ENCODE assay signal across 1 cellular context in the genomic region with DNA sequence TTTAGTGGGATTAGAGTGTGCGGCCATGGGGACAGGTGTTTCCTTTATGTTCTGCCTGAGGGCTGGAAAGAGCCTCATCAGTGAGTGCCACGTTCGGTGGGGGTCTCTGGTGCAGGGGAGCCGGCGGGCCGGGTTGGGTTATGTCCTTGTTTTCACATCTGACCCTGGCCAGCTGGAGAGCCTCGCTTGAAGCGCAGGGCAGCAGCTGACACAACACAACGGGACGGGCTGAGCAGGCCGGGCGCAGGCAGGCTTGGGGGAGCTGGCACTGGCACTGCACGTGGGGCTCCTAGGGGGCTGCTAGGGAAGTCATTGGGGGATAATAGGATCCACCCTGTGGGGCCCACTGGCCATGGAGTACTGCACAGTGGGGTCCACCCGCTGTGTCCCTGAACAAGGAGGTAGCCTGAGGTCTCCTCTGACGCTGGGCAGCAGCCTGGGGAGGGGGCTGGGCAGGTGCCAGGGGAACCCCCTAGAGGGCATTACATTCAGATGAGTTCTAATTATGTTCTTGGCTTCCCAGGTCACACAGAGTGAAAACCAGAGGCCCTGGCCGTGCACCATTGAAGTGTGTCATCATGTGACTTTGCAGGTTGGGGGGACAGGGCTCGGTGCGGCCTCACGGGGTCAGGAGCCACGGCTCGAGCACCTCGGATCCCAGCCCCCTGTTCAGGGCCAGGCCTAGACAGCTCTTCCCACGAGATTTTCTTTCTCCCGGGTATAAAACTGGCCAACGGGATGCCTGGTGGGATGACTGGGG.
TF ChIP-seq lines count a peak whose summit lies in the region.

No MANE protein-coding gene starts in this region.

TF ChIP-seq in HepG2, 621 proteins besides CTCF, POLR2A, EP300 and RAD21:
- TF ChIP-seq ZNF552 (CRISPR knock-in tag; IDR thresholded peaks at IDR 0.05; ENCODE audit: borderline replicate concordance) (no peak), BRCA1 (CRISPR knock-in tag; IDR thresholded peaks at IDR 0.05) (no peak), TSC22D2 (CRISPR knock-in tag; IDR thresholded peaks at IDR 0.05; ENCODE audit: borderline replicate concordance) (no peak), RNF2 (conservative IDR thresholded peaks at IDR 0.05; ENCODE audit: low read depth) (no peak), ZBTB3 (CRISPR knock-in tag; IDR thresholded peaks at IDR 0.05; ENCODE audit: borderline replicate concordance, low read depth) (no peak), KMT2A (CRISPR knock-in tag; IDR thresholded peaks at IDR 0.05) (no peak), ZNF251 (CRISPR knock-in tag; IDR thresholded peaks at IDR 0.05) (no peak), ZNF136 (CRISPR knock-in tag; IDR thresholded peaks at IDR 0.05; ENCODE audit: low read depth) (no peak), RFXAP (CRISPR knock-in tag; IDR thresholded peaks at IDR 0.05; ENCODE audit: borderline replicate concordance) (no peak), YY1 (IDR thresholded peaks at IDR 0.05; ENCODE audit: insufficient read depth, insufficient replicate concordance, low read depth, low read length) (no peak), MAF1 (CRISPR knock-in tag; IDR thresholded peaks at IDR 0.05; ENCODE audit: borderline replicate concordance) (no peak), ZNF670 (CRISPR knock-in tag; IDR thresholded peaks at IDR 0.05; ENCODE audit: borderline replicate concordance) (no peak), ZNF101 (CRISPR knock-in tag; IDR thresholded peaks at IDR 0.05; ENCODE audit: borderline replicate concordance, low read depth) (no peak)
- TF ChIP-seq, protein P1, sequence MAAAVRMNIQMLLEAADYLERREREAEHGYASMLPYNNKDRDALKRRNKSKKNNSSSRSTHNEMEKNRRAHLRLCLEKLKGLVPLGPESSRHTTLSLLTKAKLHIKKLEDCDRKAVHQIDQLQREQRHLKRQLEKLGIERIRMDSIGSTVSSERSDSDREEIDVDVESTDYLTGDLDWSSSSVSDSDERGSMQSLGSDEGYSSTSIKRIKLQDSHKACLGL (CRISPR knock-in tag; IDR thresholded peaks at IDR 0.05) = no peak
- TF ChIP-seq, protein P2, sequence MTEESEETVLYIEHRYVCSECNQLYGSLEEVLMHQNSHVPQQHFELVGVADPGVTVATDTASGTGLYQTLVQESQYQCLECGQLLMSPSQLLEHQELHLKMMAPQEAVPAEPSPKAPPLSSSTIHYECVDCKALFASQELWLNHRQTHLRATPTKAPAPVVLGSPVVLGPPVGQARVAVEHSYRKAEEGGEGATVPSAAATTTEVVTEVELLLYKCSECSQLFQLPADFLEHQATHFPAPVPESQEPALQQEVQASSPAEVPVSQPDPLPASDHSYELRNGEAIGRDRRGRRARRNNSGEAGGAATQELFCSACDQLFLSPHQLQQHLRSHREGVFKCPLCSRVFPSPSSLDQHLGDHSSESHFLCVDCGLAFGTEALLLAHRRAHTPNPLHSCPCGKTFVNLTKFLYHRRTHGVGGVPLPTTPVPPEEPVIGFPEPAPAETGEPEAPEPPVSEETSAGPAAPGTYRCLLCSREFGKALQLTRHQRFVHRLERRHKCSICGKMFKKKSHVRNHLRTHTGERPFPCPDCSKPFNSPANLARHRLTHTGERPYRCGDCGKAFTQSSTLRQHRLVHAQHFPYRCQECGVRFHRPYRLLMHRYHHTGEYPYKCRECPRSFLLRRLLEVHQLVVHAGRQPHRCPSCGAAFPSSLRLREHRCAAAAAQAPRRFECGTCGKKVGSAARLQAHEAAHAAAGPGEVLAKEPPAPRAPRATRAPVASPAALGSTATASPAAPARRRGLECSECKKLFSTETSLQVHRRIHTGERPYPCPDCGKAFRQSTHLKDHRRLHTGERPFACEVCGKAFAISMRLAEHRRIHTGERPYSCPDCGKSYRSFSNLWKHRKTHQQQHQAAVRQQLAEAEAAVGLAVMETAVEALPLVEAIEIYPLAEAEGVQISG (CRISPR knock-in tag; IDR thresholded peaks at IDR 0.05) = no peak
- TF ChIP-seq, protein P3, sequence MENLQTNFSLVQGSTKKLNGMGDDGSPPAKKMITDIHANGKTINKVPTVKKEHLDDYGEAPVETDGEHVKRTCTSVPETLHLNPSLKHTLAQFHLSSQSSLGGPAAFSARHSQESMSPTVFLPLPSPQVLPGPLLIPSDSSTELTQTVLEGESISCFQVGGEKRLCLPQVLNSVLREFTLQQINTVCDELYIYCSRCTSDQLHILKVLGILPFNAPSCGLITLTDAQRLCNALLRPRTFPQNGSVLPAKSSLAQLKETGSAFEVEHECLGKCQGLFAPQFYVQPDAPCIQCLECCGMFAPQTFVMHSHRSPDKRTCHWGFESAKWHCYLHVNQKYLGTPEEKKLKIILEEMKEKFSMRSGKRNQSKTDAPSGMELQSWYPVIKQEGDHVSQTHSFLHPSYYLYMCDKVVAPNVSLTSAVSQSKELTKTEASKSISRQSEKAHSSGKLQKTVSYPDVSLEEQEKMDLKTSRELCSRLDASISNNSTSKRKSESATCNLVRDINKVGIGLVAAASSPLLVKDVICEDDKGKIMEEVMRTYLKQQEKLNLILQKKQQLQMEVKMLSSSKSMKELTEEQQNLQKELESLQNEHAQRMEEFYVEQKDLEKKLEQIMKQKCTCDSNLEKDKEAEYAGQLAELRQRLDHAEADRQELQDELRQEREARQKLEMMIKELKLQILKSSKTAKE (CRISPR knock-in tag; IDR thresholded peaks at IDR 0.05; ENCODE audit: borderline replicate concordance) = no peak
- TF ChIP-seq, protein P4, sequence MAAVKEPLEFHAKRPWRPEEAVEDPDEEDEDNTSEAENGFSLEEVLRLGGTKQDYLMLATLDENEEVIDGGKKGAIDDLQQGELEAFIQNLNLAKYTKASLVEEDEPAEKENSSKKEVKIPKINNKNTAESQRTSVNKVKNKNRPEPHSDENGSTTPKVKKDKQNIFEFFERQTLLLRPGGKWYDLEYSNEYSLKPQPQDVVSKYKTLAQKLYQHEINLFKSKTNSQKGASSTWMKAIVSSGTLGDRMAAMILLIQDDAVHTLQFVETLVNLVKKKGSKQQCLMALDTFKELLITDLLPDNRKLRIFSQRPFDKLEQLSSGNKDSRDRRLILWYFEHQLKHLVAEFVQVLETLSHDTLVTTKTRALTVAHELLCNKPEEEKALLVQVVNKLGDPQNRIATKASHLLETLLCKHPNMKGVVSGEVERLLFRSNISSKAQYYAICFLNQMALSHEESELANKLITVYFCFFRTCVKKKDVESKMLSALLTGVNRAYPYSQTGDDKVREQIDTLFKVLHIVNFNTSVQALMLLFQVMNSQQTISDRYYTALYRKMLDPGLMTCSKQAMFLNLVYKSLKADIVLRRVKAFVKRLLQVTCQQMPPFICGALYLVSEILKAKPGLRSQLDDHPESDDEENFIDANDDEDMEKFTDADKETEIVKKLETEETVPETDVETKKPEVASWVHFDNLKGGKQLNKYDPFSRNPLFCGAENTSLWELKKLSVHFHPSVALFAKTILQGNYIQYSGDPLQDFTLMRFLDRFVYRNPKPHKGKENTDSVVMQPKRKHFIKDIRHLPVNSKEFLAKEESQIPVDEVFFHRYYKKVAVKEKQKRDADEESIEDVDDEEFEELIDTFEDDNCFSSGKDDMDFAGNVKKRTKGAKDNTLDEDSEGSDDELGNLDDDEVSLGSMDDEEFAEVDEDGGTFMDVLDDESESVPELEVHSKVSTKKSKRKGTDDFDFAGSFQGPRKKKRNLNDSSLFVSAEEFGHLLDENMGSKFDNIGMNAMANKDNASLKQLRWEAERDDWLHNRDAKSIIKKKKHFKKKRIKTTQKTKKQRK (IDR thresholded peaks at IDR 0.05; ENCODE audit: low read length) = no peak
